Comparison of ENCODE assay signal across 9 cellular contexts in the genomic region with DNA sequence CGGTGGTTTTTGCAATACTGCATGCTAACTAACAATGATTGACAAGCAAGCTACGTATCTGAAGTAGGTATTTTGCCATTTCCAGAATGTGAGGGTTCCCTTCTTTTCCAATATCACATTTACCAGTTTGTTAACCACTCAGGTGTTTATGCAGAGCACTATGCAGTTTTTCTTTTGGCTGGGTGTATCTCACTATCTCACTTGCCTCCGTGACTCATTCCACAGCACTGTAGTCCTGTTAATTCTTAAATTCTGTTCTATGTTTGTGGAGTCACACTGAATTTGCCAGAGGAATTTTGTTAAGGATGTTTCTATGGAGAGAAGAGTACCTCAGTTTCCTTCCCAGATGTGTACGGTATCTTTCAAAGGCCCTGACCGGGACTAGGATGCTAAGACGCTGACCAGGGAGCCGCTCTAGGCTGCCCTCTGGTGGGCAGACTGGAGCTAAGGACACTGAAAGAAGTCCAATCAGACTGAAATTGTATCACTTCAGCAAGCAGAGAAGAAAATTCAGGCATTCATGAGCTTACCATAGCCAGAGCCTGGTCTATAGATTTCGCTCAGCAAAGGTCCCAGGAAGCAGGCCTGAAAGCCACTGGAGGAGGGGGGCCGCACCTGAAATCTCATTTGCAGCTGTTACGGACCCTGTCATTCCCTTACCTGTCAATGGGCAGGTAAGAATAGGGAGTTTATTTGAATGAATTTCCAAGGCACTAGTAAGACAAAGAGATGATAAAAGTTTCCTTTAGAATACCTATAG.
DNase-seq lines count a peak whose midpoint lies in the region; ATAC-seq, FAIRE-seq and TF ChIP-seq lines count a peak whose summit lies in the region.
"Had no signal": no experiment of that assay in that cellular context is flagged by ENCODE, and none has a peak within 500 bp of the region (broad histone marks: within the 10 kb centered on the region; RNA-seq: fewer than 3 reads in every experiment).

No MANE protein-coding gene starts in this region.

- no peak overlapping the region for H3K9ac ChIP-seq in keratinocyte (ENCODE audit: control insufficient read depth, extremely low read depth, insufficient read depth, low read length)

- H3K27me3 ChIP-seq in PC-9 (ENCODE audit: insufficient read depth, low read depth) = no peaks in the 10 kb centered on the region
- no peaks in the 10 kb centered on the region for H3K27me3 ChIP-seq in keratinocyte (ENCODE audit: control insufficient read depth, extremely low read depth, insufficient read depth, low read length)

- no peaks in the 10 kb centered on the region for H3K9me1 ChIP-seq in keratinocyte (ENCODE audit: control insufficient read depth, extremely low read depth, insufficient read depth, low read length)

- peak; percentile 15 to 69 (median 15) for DNase-seq in NCI-H1417 (lab: John Stamatoyannopoulos, UW)
- no peak for DNase-seq in NCI-H1417 treated with DMSO at 0.1 percent for 48 hours (lab: John Stamatoyannopoulos, UW)
- peak in 1 of 2 experiments; percentile 40 for DNase-seq in PC-9
- peak; percentile 38 to 71 for DNase-seq in T47D (ENCODE audit: low read depth in 1 of 2, low spot score in 1 of 2)
- peak; percentile 4 for DNase-seq in keratinocyte (ENCODE audit: low read depth, low spot score)
- peak; percentile 2 for DNase-seq in stimulated activated CD8-positive, alpha-beta memory T cell treated with anti-CD3 and anti-CD28 coated beads, Interleukin-4, amount 100 ng/mL, for 24 hours (ENCODE audit: low read depth)

- H4K20me1 ChIP-seq in PC-9 (ENCODE audit: insufficient read depth) (no peaks in the 10 kb centered on the region), keratinocyte (ENCODE audit: control insufficient read depth, extremely low read depth, insufficient read depth, low read length) (no peaks in the 10 kb centered on the region)

- in situ Hi-C loops in T47D (cut with HindIII; ENCODE audit: low pct_unique_long_range_greater_than_20kb, low sequenced_read_pairs) = no loop called here

- no peaks in the 10 kb centered on the region for H3K79me2 ChIP-seq in PC-9 (ENCODE audit: low read depth)
- H3K79me2 ChIP-seq in keratinocyte (ENCODE audit: control insufficient read depth, insufficient read depth, low read length) = no peaks in the 10 kb centered on the region

- H3K9me2 ChIP-seq in PC-9 (ENCODE audit: insufficient read depth) = no peaks in the 10 kb centered on the region

- POLR2A ChIA-PET in PC-9 (lab: Charles Lee; ENCODE audit: unreplicated experiment) = interaction anchor here (0.6 kb wide), 1 partner anchor 532 kb away, joined by 3 read pairs; no protein-coding TSS in a partner anchor

- H3K4me1 ChIP-seq in PC-9 (replicated peaks; ENCODE audit: insufficient read depth) = no peaks in the 10 kb centered on the region
- no peaks in the 10 kb centered on the region for H3K4me1 ChIP-seq in keratinocyte (ENCODE audit: control insufficient read depth, extremely low read depth, insufficient read depth, low read length)

- no peak overlapping the region for H3K4me3 ChIP-seq in PC-9
- H3K4me3 ChIP-seq in keratinocyte (ENCODE audit: control insufficient read depth in 2 of 3, extremely low read depth in 1 of 3, insufficient read depth in 2 of 3, low read depth in 1 of 3, low read length in 3 of 3) = no peak overlapping the region

- peak; percentile 72 for TF ChIP-seq CTCF in PC-9 (conservative IDR thresholded peaks at IDR 0.05)
- TF ChIP-seq CTCF in keratinocyte (optimal IDR thresholded peaks at IDR 0.05 in 1 of 3, IDR thresholded peaks at IDR 0.05 in 1 of 3, conservative IDR thresholded peaks at IDR 0.05 in 1 of 3; ENCODE audit: extremely low read depth in 1 of 3, insufficient read depth in 2 of 3, low read length in 3 of 3) = peak; percentile 67 to 89 (median 71)

- H3F3A ChIP-seq in PC-9 (ENCODE audit: insufficient read depth, low read depth) = no peaks in the 10 kb centered on the region

- CTCF ChIA-PET in PC-9 (lab: Charles Lee) = interaction anchor here (0.5 to 0.7 kb wide), 3 partner anchors 12 to 1860 kb away, joined by 3 read pairs; no protein-coding TSS in a partner anchor

- H2AFZ ChIP-seq in PC-9 (no peak overlapping the region), keratinocyte (ENCODE audit: control insufficient read depth, low read length) (no peak overlapping the region)

- dilution Hi-C loops in keratinocyte (cut with MboI; ENCODE audit: extremely low pct_ligation_motif_present, low sequenced_read_pairs) = no loop called here

- H3K36me3 ChIP-seq in PC-9 (ENCODE audit: low read depth) (no peaks in the 10 kb centered on the region), keratinocyte (ENCODE audit: control insufficient read depth in 2 of 2, extremely low read depth in 1 of 2, insufficient read depth in 2 of 2, low read length in 2 of 2) (no peaks in the 10 kb centered on the region)

- no TSS peak for BruUV-seq in PC-9 (replicated peaks; lab: Mats Ljungman, UMichigan)

- no peak overlapping the region for H3K4me2 ChIP-seq in PC-9
- H3K4me2 ChIP-seq in keratinocyte (ENCODE audit: control insufficient read depth, extremely low read depth, insufficient read depth, low read depth, low read length) = no peak overlapping the region

- ATAC-seq in GM19438 (IDR thresholded peaks at IDR 0.05; ENCODE audit: low read depth, unreplicated experiment) = peak; percentile 93
- peak; percentile 93 for ATAC-seq in HG03196 (IDR thresholded peaks at IDR 0.05; ENCODE audit: unreplicated experiment)
- ATAC-seq: CD8-positive, alpha-beta T cell had no signal

- intact Hi-C loops in PC-9 (cut with micrococcal nuclease; ENCODE audit: unreplicated experiment) = loop anchor here (1.0 to 5.0 kb wide), 3 partner anchors 455 to 600 kb away; no protein-coding TSS in a partner anchor

- peak; percentile 84 for FAIRE-seq in keratinocyte (lab: Jason Lieb, UNC)

- no peaks in the 10 kb centered on the region for H3K9me3 ChIP-seq in PC-9 (ENCODE audit: insufficient read depth, low read depth)
- H3K9me3 ChIP-seq in keratinocyte (ENCODE audit: control insufficient read depth, low read depth, low read length) = no peaks in the 10 kb centered on the region

- no peak overlapping the region for H3K27ac ChIP-seq in PC-9
- no peak overlapping the region for H3K27ac ChIP-seq in keratinocyte (ENCODE audit: control insufficient read depth, insufficient read depth, low read length)
